ENCODE assay signal across 1 cellular context in the genomic region with DNA sequence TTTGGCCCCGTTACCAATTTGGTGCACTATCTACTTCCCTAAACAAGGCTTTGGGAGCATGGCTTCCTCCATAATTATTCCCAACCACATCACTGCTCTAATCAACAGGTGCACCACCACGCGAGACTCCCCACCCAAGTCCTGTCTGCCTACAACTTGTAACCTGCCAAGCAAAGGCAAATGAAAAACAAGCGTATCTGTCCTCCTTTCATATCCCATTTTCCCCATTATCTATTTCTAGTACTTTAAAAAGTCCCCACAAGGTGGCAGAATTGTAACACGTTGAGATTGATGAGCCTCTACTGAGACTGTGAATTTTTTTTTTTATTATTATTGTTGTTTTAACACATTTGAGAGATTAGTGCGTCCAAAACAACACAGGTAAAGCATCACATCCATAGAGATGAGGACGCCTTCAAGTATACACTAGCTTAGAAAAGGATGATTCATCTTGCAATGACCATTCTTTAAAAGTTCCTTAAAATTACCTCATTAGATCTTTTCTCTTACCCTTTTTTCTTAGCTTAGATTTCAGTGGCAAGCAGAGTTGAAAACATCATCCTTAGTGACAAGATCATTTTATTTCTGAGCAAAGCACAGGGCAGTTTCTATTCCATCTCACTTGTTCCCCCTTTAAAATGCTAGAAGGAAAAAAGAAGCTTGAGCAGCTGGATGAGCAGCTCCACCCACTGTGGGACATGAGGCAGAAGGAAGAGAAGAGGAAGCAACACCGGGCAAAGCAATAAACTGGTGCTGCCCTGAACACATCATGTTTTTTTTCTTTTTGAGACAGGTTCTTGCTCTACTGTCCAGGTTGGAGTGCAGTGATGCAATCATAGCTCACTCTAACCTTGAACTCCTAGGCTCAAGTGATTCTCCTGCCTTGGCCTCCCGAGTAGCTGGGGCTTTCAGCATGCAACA.
TF ChIP-seq lines count a peak whose summit lies in the region.

No MANE protein-coding gene starts in this region.

TF ChIP-seq in HEK293, 187 proteins besides CTCF, POLR2A, EP300 and RAD21 (continued from another document):
- TF ChIP-seq ZNF274 (IDR thresholded peaks at IDR 0.05; ENCODE audit: low read length) (no peak), ZNF274 (tag by site-specific recombination; IDR thresholded peaks at IDR 0.05; ENCODE audit: borderline replicate concordance) (no peak), ZNF660 (tag by site-specific recombination; IDR thresholded peaks at IDR 0.05) (0 out of 2 replicates have a peak, but pooled peaks have one; percentile 39), ZBTB17 (tag by site-specific recombination; IDR thresholded peaks at IDR 0.05) (no peak), ZBTB48 (tag by site-specific recombination; IDR thresholded peaks at IDR 0.05) (no peak), REPIN1 (tag by site-specific recombination; IDR thresholded peaks at IDR 0.05; ENCODE audit: low read depth) (peak; percentile 64; the same call in 1 of the 2 replicates), ZNF707 (tag by site-specific recombination; IDR thresholded peaks at IDR 0.05) (no peak), ZNF837 (tag by site-specific recombination; IDR thresholded peaks at IDR 0.05) (no peak), ZNF530 (tag by site-specific recombination; IDR thresholded peaks at IDR 0.05; ENCODE audit: low read depth) (no peak), ZNF311 (tag by site-specific recombination; IDR thresholded peaks at IDR 0.05; ENCODE audit: borderline replicate concordance) (no peak), ZNF624 (tag by site-specific recombination; IDR thresholded peaks at IDR 0.05) (no peak), ZBTB21 (tag by site-specific recombination; IDR thresholded peaks at IDR 0.05) (no peak), ZNF155 (tag by site-specific recombination; IDR thresholded peaks at IDR 0.05) (no peak), KLF8 (tag by site-specific recombination; IDR thresholded peaks at IDR 0.05) (no peak), ZNF76 (tag by site-specific recombination; IDR thresholded peaks at IDR 0.05; ENCODE audit: borderline replicate concordance, low read depth) (no peak), ZNF366 (tag by site-specific recombination; conservative IDR thresholded peaks at IDR 0.05) (peak; percentile 45), SP2 (tag by site-specific recombination; IDR thresholded peaks at IDR 0.05) (no peak), GLI2 (tag by site-specific recombination; IDR thresholded peaks at IDR 0.05; ENCODE audit: borderline replicate concordance, low read depth) (no peak), ZBTB7A (tag by site-specific recombination; IDR thresholded peaks at IDR 0.05; ENCODE audit: low read depth) (no peak), ZBTB1 (tag by site-specific recombination; IDR thresholded peaks at IDR 0.05) (no peak), ZFP37 (tag by site-specific recombination; IDR thresholded peaks at IDR 0.05) (no peak), SCRT2 (tag by site-specific recombination; IDR thresholded peaks at IDR 0.05) (peak; percentile 68), PRDM1 (tag by site-specific recombination; IDR thresholded peaks at IDR 0.05) (peak; percentile 51; the same call in 1 of the 2 replicates), ZNF391 (tag by site-specific recombination; IDR thresholded peaks at IDR 0.05; ENCODE audit: borderline replicate concordance, low read depth) (no peak)
- TF ChIP-seq, protein P1, sequence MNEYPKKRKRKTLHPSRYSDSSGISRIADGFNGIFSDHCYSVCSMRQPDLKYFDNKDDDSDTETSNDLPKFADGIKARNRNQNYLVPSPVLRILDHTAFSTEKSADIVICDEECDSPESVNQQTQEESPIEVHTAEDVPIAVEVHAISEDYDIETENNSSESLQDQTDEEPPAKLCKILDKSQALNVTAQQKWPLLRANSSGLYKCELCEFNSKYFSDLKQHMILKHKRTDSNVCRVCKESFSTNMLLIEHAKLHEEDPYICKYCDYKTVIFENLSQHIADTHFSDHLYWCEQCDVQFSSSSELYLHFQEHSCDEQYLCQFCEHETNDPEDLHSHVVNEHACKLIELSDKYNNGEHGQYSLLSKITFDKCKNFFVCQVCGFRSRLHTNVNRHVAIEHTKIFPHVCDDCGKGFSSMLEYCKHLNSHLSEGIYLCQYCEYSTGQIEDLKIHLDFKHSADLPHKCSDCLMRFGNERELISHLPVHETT (tag by site-specific recombination; IDR thresholded peaks at IDR 0.05) = no peak
- TF ChIP-seq, protein P2, sequence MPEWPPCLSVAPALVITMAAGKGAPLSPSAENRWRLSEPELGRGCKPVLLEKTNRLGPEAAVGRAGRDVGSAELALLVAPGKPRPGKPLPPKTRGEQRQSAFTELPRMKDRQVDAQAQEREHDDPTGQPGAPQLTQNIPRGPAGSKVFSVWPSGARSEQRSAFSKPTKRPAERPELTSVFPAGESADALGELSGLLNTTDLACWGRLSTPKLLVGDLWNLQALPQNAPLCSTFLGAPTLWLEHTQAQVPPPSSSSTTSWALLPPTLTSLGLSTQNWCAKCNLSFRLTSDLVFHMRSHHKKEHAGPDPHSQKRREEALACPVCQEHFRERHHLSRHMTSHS (tag by site-specific recombination; IDR thresholded peaks at IDR 0.05) = no peak
- TF ChIP-seq, protein P3, sequence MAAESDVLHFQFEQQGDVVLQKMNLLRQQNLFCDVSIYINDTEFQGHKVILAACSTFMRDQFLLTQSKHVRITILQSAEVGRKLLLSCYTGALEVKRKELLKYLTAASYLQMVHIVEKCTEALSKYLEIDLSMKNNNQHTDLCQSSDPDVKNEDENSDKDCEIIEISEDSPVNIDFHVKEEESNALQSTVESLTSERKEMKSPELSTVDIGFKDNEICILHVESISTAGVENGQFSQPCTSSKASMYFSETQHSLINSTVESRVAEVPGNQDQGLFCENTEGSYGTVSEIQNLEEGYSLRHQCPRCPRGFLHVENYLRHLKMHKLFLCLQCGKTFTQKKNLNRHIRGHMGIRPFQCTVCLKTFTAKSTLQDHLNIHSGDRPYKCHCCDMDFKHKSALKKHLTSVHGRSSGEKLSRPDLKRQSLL (tag by site-specific recombination; IDR thresholded peaks at IDR 0.05) = no peak
- TF ChIP-seq, protein P4, sequence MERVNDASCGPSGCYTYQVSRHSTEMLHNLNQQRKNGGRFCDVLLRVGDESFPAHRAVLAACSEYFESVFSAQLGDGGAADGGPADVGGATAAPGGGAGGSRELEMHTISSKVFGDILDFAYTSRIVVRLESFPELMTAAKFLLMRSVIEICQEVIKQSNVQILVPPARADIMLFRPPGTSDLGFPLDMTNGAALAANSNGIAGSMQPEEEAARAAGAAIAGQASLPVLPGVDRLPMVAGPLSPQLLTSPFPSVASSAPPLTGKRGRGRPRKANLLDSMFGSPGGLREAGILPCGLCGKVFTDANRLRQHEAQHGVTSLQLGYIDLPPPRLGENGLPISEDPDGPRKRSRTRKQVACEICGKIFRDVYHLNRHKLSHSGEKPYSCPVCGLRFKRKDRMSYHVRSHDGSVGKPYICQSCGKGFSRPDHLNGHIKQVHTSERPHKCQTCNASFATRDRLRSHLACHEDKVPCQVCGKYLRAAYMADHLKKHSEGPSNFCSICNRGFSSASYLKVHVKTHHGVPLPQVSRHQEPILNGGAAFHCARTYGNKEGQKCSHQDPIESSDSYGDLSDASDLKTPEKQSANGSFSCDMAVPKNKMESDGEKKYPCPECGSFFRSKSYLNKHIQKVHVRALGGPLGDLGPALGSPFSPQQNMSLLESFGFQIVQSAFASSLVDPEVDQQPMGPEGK (tag by site-specific recombination; IDR thresholded peaks at IDR 0.05) = no peak
- TF ChIP-seq, protein P5, sequence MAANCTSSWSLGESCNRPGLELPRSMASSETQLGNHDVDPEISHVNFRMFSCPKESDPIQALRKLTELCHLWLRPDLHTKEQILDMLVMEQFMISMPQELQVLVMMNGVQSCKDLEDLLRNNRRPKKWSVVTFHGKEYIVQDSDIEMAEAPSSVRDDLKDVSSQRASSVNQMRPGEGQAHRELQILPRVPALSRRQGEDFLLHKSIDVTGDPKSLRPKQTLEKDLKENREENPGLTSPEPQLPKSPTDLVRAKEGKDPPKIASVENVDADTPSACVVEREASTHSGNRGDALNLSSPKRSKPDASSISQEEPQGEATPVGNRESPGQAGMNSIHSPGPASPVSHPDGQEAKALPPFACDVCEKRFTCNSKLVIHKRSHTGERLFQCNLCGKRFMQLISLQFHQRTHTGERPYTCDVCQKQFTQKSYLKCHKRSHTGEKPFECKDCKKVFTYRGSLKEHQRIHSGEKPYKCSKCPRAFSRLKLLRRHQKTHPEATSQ (tag by site-specific recombination; IDR thresholded peaks at IDR 0.05) = no peak
- TF ChIP-seq, protein P6, sequence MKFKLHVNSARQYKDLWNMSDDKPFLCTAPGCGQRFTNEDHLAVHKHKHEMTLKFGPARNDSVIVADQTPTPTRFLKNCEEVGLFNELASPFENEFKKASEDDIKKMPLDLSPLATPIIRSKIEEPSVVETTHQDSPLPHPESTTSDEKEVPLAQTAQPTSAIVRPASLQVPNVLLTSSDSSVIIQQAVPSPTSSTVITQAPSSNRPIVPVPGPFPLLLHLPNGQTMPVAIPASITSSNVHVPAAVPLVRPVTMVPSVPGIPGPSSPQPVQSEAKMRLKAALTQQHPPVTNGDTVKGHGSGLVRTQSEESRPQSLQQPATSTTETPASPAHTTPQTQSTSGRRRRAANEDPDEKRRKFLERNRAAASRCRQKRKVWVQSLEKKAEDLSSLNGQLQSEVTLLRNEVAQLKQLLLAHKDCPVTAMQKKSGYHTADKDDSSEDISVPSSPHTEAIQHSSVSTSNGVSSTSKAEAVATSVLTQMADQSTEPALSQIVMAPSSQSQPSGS (tag by site-specific recombination; IDR thresholded peaks at IDR 0.05; ENCODE audit: low read depth) = no peak
- TF ChIP-seq, protein P7, sequence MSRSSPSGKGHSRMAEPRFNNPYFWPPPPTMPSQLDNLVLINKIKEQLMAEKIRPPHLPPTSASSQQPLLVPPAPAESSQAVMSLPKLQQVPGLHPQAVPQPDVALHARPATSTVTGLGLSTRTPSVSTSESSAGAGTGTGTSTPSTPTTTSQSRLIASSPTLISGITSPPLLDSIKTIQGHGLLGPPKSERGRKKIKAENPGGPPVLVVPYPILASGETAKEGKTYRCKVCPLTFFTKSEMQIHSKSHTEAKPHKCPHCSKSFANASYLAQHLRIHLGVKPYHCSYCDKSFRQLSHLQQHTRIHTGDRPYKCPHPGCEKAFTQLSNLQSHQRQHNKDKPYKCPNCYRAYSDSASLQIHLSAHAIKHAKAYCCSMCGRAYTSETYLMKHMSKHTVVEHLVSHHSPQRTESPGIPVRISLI (tag by site-specific recombination; IDR thresholded peaks at IDR 0.05) = 0 out of 2 replicates have a peak, but pooled peaks have one; percentile 73
TF ChIP-seq in HEK293: peak in this region for 7.
